Comparison of ENCODE assay signal across 14 cellular contexts in the genomic region with DNA sequence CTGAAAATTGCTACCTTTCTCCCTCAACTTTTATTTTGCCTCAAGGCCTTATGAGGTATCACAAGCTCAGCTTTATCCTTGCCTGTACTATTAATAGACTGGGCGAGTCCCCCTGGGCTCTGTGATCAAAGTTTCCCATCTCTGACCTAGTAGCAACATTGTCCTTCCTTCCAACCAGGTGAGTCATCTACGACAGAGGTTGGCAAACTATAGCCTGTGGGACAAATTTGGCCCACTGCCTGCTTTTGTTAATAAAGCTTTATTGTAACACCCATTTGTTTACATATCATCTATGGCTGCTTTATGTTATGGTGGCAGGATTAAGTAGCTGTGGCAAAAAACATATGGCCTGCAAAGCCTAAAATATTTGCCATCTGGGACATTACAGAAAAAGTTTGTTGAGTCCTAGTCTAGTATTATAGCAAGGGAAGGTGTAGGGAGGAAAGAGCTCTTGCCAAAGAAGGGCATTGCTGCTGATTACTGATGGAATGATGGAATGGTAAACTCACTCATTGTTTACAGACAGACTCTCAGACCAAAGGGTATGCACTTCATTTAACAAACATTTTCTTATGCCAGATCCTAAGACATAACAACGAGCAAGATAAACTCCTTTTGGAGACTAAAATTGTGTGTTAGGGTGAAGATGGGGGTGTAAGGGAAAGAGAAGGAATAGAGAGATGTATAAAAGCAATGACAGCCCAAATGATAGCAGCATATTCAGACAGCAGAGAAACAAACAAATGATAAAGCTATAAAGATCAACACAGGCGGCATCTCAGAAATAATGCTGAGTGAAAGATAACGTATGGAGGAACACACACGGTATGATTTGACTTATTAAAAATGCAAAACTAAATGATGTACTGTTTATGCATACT.
DNase-seq lines count a peak whose midpoint lies in the region; TF ChIP-seq lines count a peak whose summit lies in the region.
"Had no signal": no experiment of that assay in that cellular context is flagged by ENCODE, and none has a peak within 500 bp of the region (broad histone marks: within the 10 kb centered on the region; RNA-seq: fewer than 3 reads in every experiment).

No MANE protein-coding gene starts in this region.

- BruUV-seq in Caco-2 (replicated peaks; lab: Mats Ljungman, UMichigan) = no TSS peak
- no TSS peak for BruUV-seq in MCF 10A (replicated peaks; lab: Mats Ljungman, UMichigan)

- intact Hi-C loops in Caco-2 (cut with micrococcal nuclease; ENCODE audit: unreplicated experiment) = loop anchor here (1.0 kb wide), 4 partner anchors 11 to 28 kb away; no protein-coding TSS in a partner anchor
- intact Hi-C loops in MCF 10A (cut with micrococcal nuclease) = no loop called here

- DNase-seq in Caco-2 = peak; percentile 23 to 59
- DNase-seq in LoVo (ENCODE audit: low spot score) = peak; percentile 88
- DNase-seq in MCF 10A (ENCODE audit: unreplicated experiment) = peak; percentile 90
- DNase-seq in myocyte (ENCODE audit: low read depth) = peak; percentile 40
- no peak for DNase-seq in NCI-H510A treated with DMSO at 0.1 percent for 48 hours (lab: John Stamatoyannopoulos, UW)
- DNase-seq in inferior parietal cortex (ENCODE audit: extremely low spot score) = no peak
- DNase-seq in activated effector memory CD4-positive, alpha-beta T cell treated with Interleukin-2 at 50 U/mL for 16 hours = no peak
- no peak for DNase-seq in occipital lobe (lab: John Stamatoyannopoulos, UW)
- DNase-seq: activated CD8-positive, alpha-beta T cell treated with anti-CD3 and anti-CD28 coated beads for 36 hours; activated gamma-delta T cell; BE2C; KG1 had no signal

- H3K4me1 Mint-ChIP-seq in Caco-2 (ENCODE audit: low read depth, unreplicated experiment) = peaks cover 61% of the 10 kb centered on the region
- H3K4me1 Mint-ChIP-seq in MCF 10A (ENCODE audit: insufficient read depth, unreplicated experiment) = peaks cover 28% of the 10 kb centered on the region

- peaks cover 70% of the 10 kb centered on the region for H3K4me1 ChIP-seq in Caco-2
- H3K4me1 ChIP-seq: BE2C had no signal

- no peaks in the 10 kb centered on the region for H3K27me3 ChIP-seq in Caco-2 (replicated peaks; ENCODE audit: control insufficient read depth, insufficient read depth, low read length)

- H3K36me3 Mint-ChIP-seq in Caco-2 (ENCODE audit: insufficient read depth, unreplicated experiment) = peaks cover 14% of the 10 kb centered on the region
- peaks cover 5% of the 10 kb centered on the region for H3K36me3 Mint-ChIP-seq in MCF 10A (ENCODE audit: insufficient read depth, unreplicated experiment)

- no peaks in the 10 kb centered on the region for H3K36me3 ChIP-seq in Caco-2 (ENCODE audit: control insufficient read depth, insufficient read depth, low read length)
- H3K36me3 ChIP-seq: BE2C had no signal

- H3K27ac Mint-ChIP-seq in Caco-2 (ENCODE audit: unreplicated experiment) (peak overlapping the region; percentile 73), MCF 10A (ENCODE audit: low read depth, unreplicated experiment) (no peak overlapping the region)
- H3K27ac Mint-ChIP-seq: activated CD8-positive, alpha-beta T cell treated with anti-CD3 and anti-CD28 coated beads for 36 hours; T-helper 1 cell treated with Interleukin-12 subunit alpha and Interleukin-12 subunit beta and Interleukin-4 antibody, amounts not matched to agents 30 μg/mL and 1 μg/mL, for 36 hours had no signal

- no peaks in the 10 kb centered on the region for H3K9me3 ChIP-seq in Caco-2
- H3K9me3 ChIP-seq: BE2C had no signal

- peak overlapping the region; percentile 33 for H3K4me3 Mint-ChIP-seq in Caco-2 (ENCODE audit: unreplicated experiment)
- H3K4me3 Mint-ChIP-seq in MCF 10A (ENCODE audit: unreplicated experiment) = no peak overlapping the region
- H3K4me3 Mint-ChIP-seq: activated CD8-positive, alpha-beta T cell treated with anti-CD3 and anti-CD28 coated beads for 36 hours; central memory CD8-positive, alpha-beta T cell; T-helper 1 cell treated with Interleukin-12 subunit alpha and Interleukin-12 subunit beta and Interleukin-4 antibody, amounts not matched to agents 30 μg/mL and 1 μg/mL, for 36 hours had no signal

- CTCF ChIA-PET in Caco-2 (lab: Charles Lee) = interaction anchor here (0.6 to 1.2 kb wide), 3 partner anchors 9 to 32 kb away, joined by 3 read pairs; no protein-coding TSS in a partner anchor
- CTCF ChIA-PET in MCF 10A (lab: Yijun Ruan, JAX) = interaction anchor here (0.7 to 0.9 kb wide), 2 partner anchors 19 to 221 kb away, joined by 3 to 4 read pairs; no protein-coding TSS in a partner anchor

- no peak for TF ChIP-seq CTCF in Caco-2 (IDR thresholded peaks at IDR 0.05; ENCODE audit: insufficient read depth in 1 of 2, low read depth in 1 of 2, low read length in 1 of 2, severe bottlenecking in 1 of 2, unreplicated experiment in 1 of 2)
- no peak for TF ChIP-seq CTCF in MCF 10A (IDR thresholded peaks at IDR 0.05; ENCODE audit: unreplicated experiment)

- H3K27me3 Mint-ChIP-seq in Caco-2 (ENCODE audit: insufficient read depth, unreplicated experiment) = no peaks in the 10 kb centered on the region
- H3K27me3 Mint-ChIP-seq in MCF 10A (ENCODE audit: insufficient read depth, unreplicated experiment) = no peaks in the 10 kb centered on the region

- POLR2A ChIA-PET in Caco-2 (lab: Charles Lee) (interaction anchor here (0.6 to 2.5 kb wide), 4 partner anchors 16 to 61 kb away, joined by 3 to 14 read pairs (median 5); no protein-coding TSS in a partner anchor), MCF 10A (lab: Yijun Ruan, JAX) (interaction anchor here (0.6 to 1.4 kb wide), 3 partner anchors 14 to 100 kb away, joined by 3 to 4 read pairs (median 4); no protein-coding TSS in a partner anchor)

- no peak overlapping the region for H3K4me3 ChIP-seq in Caco-2 (ENCODE audit: low read depth, low read length)

- H3K9me3 Mint-ChIP-seq in Caco-2 (ENCODE audit: unreplicated experiment) (no peaks in the 10 kb centered on the region), MCF 10A (ENCODE audit: unreplicated experiment) (no peaks in the 10 kb centered on the region)
- H3K9me3 Mint-ChIP-seq: activated CD8-positive, alpha-beta T cell treated with anti-CD3 and anti-CD28 coated beads for 36 hours; central memory CD8-positive, alpha-beta T cell; T-helper 1 cell treated with Interleukin-12 subunit alpha and Interleukin-12 subunit beta and Interleukin-4 antibody, amounts not matched to agents 30 μg/mL and 1 μg/mL, for 36 hours had no signal

Comparison
In these comparisons a context has a peak if more than half of its experiments do, and no peak if none do; other contexts are left out.
1. DNase-seq: peak in Caco-2 (2 of 2), LoVo (single experiment), MCF 10A (single experiment) and myocyte (single experiment); none in NCI-H510A treated with DMSO at 0.1 percent for 48 hours (single experiment), inferior parietal cortex (single experiment), activated effector memory CD4-positive, alpha-beta T cell treated with Interleukin-2 at 50 U/mL for 16 hours (single experiment) and occipital lobe (single experiment).